ENCODE assay signal across 21 cellular contexts in the genomic region with DNA sequence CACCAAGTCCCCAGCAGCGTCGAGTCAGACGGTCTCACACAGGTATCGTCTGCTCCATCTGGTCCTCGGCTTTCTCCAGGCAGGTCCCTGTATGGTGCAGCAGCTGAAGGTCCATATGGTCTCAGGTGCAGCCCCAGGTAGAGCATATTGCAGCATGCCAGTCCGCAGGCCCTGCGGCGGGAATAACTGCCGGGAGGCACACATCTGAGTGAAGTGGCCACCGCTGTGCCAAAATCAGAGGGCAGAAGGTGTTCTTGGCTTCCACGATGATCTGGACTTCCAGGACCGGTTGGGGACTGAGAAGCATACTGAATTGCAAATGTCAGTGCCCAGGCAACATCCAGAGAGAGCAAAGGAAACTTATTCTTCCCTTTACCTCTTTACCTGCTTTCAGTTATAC.
"Had no signal": no experiment of that assay in that cellular context is flagged by ENCODE, and none has a peak within 500 bp of the region (broad histone marks: within the 10 kb centered on the region; RNA-seq: fewer than 3 reads in every experiment).

No MANE protein-coding gene starts in this region.

- H3K9me2 ChIP-seq: SK-N-SH had no signal

- DNase-seq: KBM-7, MV-4-11, NCI-H1048, NCI-H1105, NCI-H1417, NCI-H1436 treated with DMSO at 0.1 percent for 48 hours, NCI-H1694, NCI-H187 treated with DMSO at 0.1 percent for 48 hours, NCI-H2029 treated with DMSO at 0.1 percent for 48 hours, NCI-H226, NCI-H446, NCI-H510A, NCI-H524 treated with DMSO at 0.1 percent for 48 hours, NCI-H69, NCI-H774, PC-3, SHP77, SK-N-SH, SW 1271 had no signal

- H3K4me2 ChIP-seq: SK-N-SH had no signal

- H3K27ac ChIP-seq: HL-60, RWPE1 had no signal

- H3K9me3 ChIP-seq: SK-N-SH had no signal

- H3K9ac ChIP-seq: SK-N-SH had no signal
